Comparison of ENCODE assay signal across 15 cellular contexts in genomic region chr20:49904440-49905214, GRCh38. TPM values are rescaled to one million over a fixed set of nuclear protein-coding genes. Genes with fewer than 3 reads are reported as not detected.
DNase-seq lines count a peak whose midpoint lies in the region; ATAC-seq and TF ChIP-seq lines count a peak whose summit lies in the region.
"Had no signal": no experiment of that assay in that cellular context is flagged by ENCODE, and none has a peak within 500 bp of the region (broad histone marks: within the 10 kb centered on the region; RNA-seq: fewer than 3 reads in every experiment).

No MANE protein-coding gene starts in this region.

- intact Hi-C loops in MCF 10A (cut with micrococcal nuclease) (no loop called here), mammary epithelial cell (cut with micrococcal nuclease) (no loop called here), sciatic nerve (cut with DNase I) (no loop called here), upper lobe of right lung (cut with DNase I) (no loop called here)

- H3K9ac ChIP-seq in mammary epithelial cell (ENCODE audit: insufficient read depth, low read length) = no peak overlapping the region
- H3K9ac ChIP-seq: BLaER1 treated with 17β-estradiol and CSF1 and Interleukin-3, amounts not matched to agents 10 nM and 100 nM had no signal

- H3K9me3 Mint-ChIP-seq in MCF 10A (ENCODE audit: unreplicated experiment) = no peaks in the 10 kb centered on the region
- H3K9me3 Mint-ChIP-seq in endothelial cell (ENCODE audit: unreplicated experiment) = no peaks in the 10 kb centered on the region

- H3K4me1 ChIP-seq in mammary epithelial cell (ENCODE audit: insufficient read depth, low read length) (no peaks in the 10 kb centered on the region), upper lobe of right lung (peaks cover 4% of the 10 kb centered on the region)
- H3K4me1 ChIP-seq: HAP-1 had no signal

- dilution Hi-C loops in mammary epithelial cell (cut with HindIII; ENCODE audit: low sequenced_read_pairs) = no loop called here

- BruUV-seq in MCF 10A (replicated peaks; lab: Mats Ljungman, UMichigan) (no TSS peak), mammary epithelial cell (replicated peaks; lab: Mats Ljungman, UMichigan) (no TSS peak)

- H3K4me3 ChIP-seq in mammary epithelial cell (replicated peaks in 1 of 3; ENCODE audit: insufficient read depth in 1 of 3, low read depth in 2 of 3, low read length in 3 of 3) (no peak overlapping the region), upper lobe of right lung (no peak overlapping the region)
- H3K4me3 ChIP-seq: BLaER1 treated with 17β-estradiol and CSF1 and Interleukin-3, amounts not matched to agents 10 nM and 100 nM; HAP-1 had no signal

- H3K4me2 ChIP-seq in mammary epithelial cell (ENCODE audit: insufficient read depth, low read depth, low read length) = no peak overlapping the region
- H3K4me2 ChIP-seq: BLaER1 treated with 17β-estradiol and CSF1 and Interleukin-3, amounts not matched to agents 10 nM and 100 nM had no signal

- H3K27ac Mint-ChIP-seq in MCF 10A (ENCODE audit: low read depth, unreplicated experiment) (peak overlapping the region; percentile 3), endothelial cell (ENCODE audit: unreplicated experiment) (peak overlapping the region; percentile 64)

- TF ChIP-seq CTCF in MCF 10A (IDR thresholded peaks at IDR 0.05; ENCODE audit: unreplicated experiment) = no peak
- no peak for TF ChIP-seq CTCF in mammary epithelial cell (conservative IDR thresholded peaks at IDR 0.05 in 1 of 2, IDR thresholded peaks at IDR 0.05 in 1 of 2; ENCODE audit: extremely low read depth in 1 of 2, insufficient read depth in 1 of 2, low read depth in 1 of 2, low read length in 2 of 2)
- no peak for TF ChIP-seq CTCF in endothelial cell (IDR thresholded peaks at IDR 0.05; ENCODE audit: unreplicated experiment)
- TF ChIP-seq CTCF in upper lobe of right lung (IDR thresholded peaks at IDR 0.05) = no peak

- no peaks in the 10 kb centered on the region for H4K20me1 ChIP-seq in mammary epithelial cell (ENCODE audit: insufficient read depth, low read length)

- CTCF ChIA-PET in MCF 10A (lab: Yijun Ruan, JAX) = interaction anchor here (0.7 to 1.7 kb wide), 6 partner anchors 10 to 296 kb away, joined by 3 to 7 read pairs (median 4); no protein-coding TSS in a partner anchor
- CTCF ChIA-PET in mammary epithelial cell (lab: Charles Lee; ENCODE audit: low non-redundant PET) = no interaction called here

- DNase-seq in MCF 10A (ENCODE audit: unreplicated experiment) (no peak), mammary epithelial cell (no peak), endothelial cell (ENCODE audit: low spot score) (no peak), sciatic nerve (ENCODE audit: low spot score) (peak; percentile 39), upper lobe of right lung (peak; percentile 47), NCI-H2196 (lab: John Stamatoyannopoulos, UW; ENCODE audit: unreplicated experiment) (no peak)
- DNase-seq: ACHN; CD4-positive, CD25-positive, alpha-beta regulatory T cell; DMS53; GF-D8; IMR-90 had no signal

- H3K27ac ChIP-seq in mammary epithelial cell (ENCODE audit: insufficient read depth, low read depth, low read length) (no peak overlapping the region), upper lobe of right lung (no peak overlapping the region)
- H3K27ac ChIP-seq: BLaER1 treated with 17β-estradiol and CSF1 and Interleukin-3, amounts not matched to agents 10 nM and 100 nM had no signal

- H2AFZ ChIP-seq in mammary epithelial cell (ENCODE audit: low read depth, low read length) = no peak overlapping the region

- H3K9me3 ChIP-seq in mammary epithelial cell (replicated peaks; ENCODE audit: insufficient read depth, low read length) = no peaks in the 10 kb centered on the region
- H3K9me3 ChIP-seq in upper lobe of right lung = no peaks in the 10 kb centered on the region
- H3K9me3 ChIP-seq: BLaER1 treated with 17β-estradiol and CSF1 and Interleukin-3, amounts not matched to agents 10 nM and 100 nM; HAP-1 had no signal

- 95% methylated on average over 17 of the region's 17 CpGs for WGBS in mammary epithelial cell (ENCODE audit: low coverage, missing lambda C conversion rate)

- H3K36me3 ChIP-seq in mammary epithelial cell (ENCODE audit: insufficient read depth, low read length) (peaks cover 4% of the 10 kb centered on the region), upper lobe of right lung (peaks cover 45% of the 10 kb centered on the region)

- H3K36me3 Mint-ChIP-seq in MCF 10A (ENCODE audit: insufficient read depth, unreplicated experiment) (peaks cover 29% of the 10 kb centered on the region), endothelial cell (ENCODE audit: low read depth, unreplicated experiment) (peaks cover 18% of the 10 kb centered on the region)

- peaks cover 36% of the 10 kb centered on the region for H3K79me2 ChIP-seq in mammary epithelial cell (ENCODE audit: insufficient read depth, low read length)

- no peaks in the 10 kb centered on the region for H3K27me3 ChIP-seq in mammary epithelial cell (ENCODE audit: insufficient read depth, low read length)
- H3K27me3 ChIP-seq in upper lobe of right lung = no peaks in the 10 kb centered on the region
- H3K27me3 ChIP-seq: BLaER1 treated with 17β-estradiol and CSF1 and Interleukin-3, amounts not matched to agents 10 nM and 100 nM had no signal

- H3K4me3 Mint-ChIP-seq in MCF 10A (ENCODE audit: unreplicated experiment) = no peak overlapping the region
- H3K4me3 Mint-ChIP-seq in endothelial cell (ENCODE audit: unreplicated experiment) = no peak overlapping the region

- in situ Hi-C loops in mammary epithelial cell (cut with MboI; ENCODE audit: low sequenced_read_pairs in 2 of 2) = no loop called here

- H3K27me3 Mint-ChIP-seq in MCF 10A (ENCODE audit: insufficient read depth, unreplicated experiment) (no peaks in the 10 kb centered on the region), endothelial cell (ENCODE audit: unreplicated experiment) (peaks cover 3% of the 10 kb centered on the region)
- H3K27me3 Mint-ChIP-seq: CD4-positive, CD25-positive, alpha-beta regulatory T cell had no signal

- ATAC-seq in sciatic nerve = no peak
- ATAC-seq in upper lobe of right lung = peak; percentile 62
- no peak for ATAC-seq in GM18907 (IDR thresholded peaks at IDR 0.05; ENCODE audit: unreplicated experiment)
- ATAC-seq in HG02840 (IDR thresholded peaks at IDR 0.05; ENCODE audit: low FRiP score, unreplicated experiment) = no peak

- H3K4me1 Mint-ChIP-seq in MCF 10A (ENCODE audit: insufficient read depth, unreplicated experiment) = no peaks in the 10 kb centered on the region
- no peaks in the 10 kb centered on the region for H3K4me1 Mint-ChIP-seq in endothelial cell (ENCODE audit: unreplicated experiment)

- POLR2A ChIA-PET in MCF 10A (lab: Yijun Ruan, JAX) = interaction anchor here (0.9 to 2.4 kb wide), 3 partner anchors 8 to 313 kb away, joined by 3 to 18 read pairs (median 4); partner anchors contain the start of gene SPATA2

RNA-seq across cellular contexts. Expression of gene SPATA2, which starts 10.7 kb away (rescaled TPM):
- total RNA-seq in MCF 10A (2022) (5.5 and 8.6 TPM in 2 replicates), mammary epithelial cell (1 to 10 TPM; 4.2 to 6.9 TPM), endothelial cell (ENCODE audit: unreplicated experiment) (8.4 TPM), sciatic nerve (8.2 TPM), upper lobe of right lung (8.7 TPM)
- polyA plus RNA-seq in mammary epithelial cell = 5.6 TPM
- 6.2 TPM for polyA minus RNA-seq in mammary epithelial cell

RNA-seq across cellular contexts. Expression of gene RNF114, which starts 31.6 kb away (rescaled TPM):
- 40.0 and 48.6 TPM in 2 replicates for total RNA-seq in MCF 10A (2022)
- total RNA-seq in mammary epithelial cell = 100 to 1,000 TPM in 1 of 2 donors, 10 to 100 TPM in 1; 57.3 to 136 TPM
- 75.0 TPM for polyA plus RNA-seq in mammary epithelial cell
- polyA minus RNA-seq in mammary epithelial cell = 115 TPM
- total RNA-seq in endothelial cell (ENCODE audit: unreplicated experiment) = 46.8 TPM
- total RNA-seq in sciatic nerve = 80.5 TPM
- 74.7 TPM for total RNA-seq in upper lobe of right lung

Comparison
In these comparisons a context has a peak if more than half of its experiments do, and no peak if none do; other contexts are left out.
1. DNase-seq: peak in sciatic nerve (single experiment) and upper lobe of right lung (single experiment); none in MCF 10A (single experiment), mammary epithelial cell (single experiment), endothelial cell (single experiment) and NCI-H2196 (single experiment).